Comparison of ENCODE assay signal across 29 cellular contexts in genomic region chr7:13169356-13169755, GRCh38.
"Had no signal": no experiment of that assay in that cellular context is flagged by ENCODE, and none has a peak within 500 bp of the region (broad histone marks: within the 10 kb centered on the region; RNA-seq: fewer than 3 reads in every experiment).

No MANE protein-coding gene starts in this region.

- H3K36me3 ChIP-seq: colonic mucosa, esophagus muscularis mucosa, esophagus squamous epithelium, gastrocnemius medialis, gastroesophageal sphincter, heart left ventricle, heart right ventricle had no signal

- H3K4me3 Mint-ChIP-seq: dendritic cell treated with granulocyte-macrophage colony-stimulating factor and Interleukin-4, amounts not matched to agents 40 ng/mL and 50 ng/mL, for 4 days; effector memory CD8-positive, alpha-beta T cell; endodermal cell had no signal

- H3K27me3 Mint-ChIP-seq: dendritic cell treated with granulocyte-macrophage colony-stimulating factor and Interleukin-4, amounts not matched to agents 40 ng/mL and 50 ng/mL, for 4 days had no signal

- H3K4me3 ChIP-seq: colonic mucosa, coronary artery, dorsolateral prefrontal cortex, esophagus muscularis mucosa, esophagus squamous epithelium, gastrocnemius medialis, gastroesophageal sphincter, heart left ventricle, heart right ventricle, hepatocyte had no signal

- H3K9me3 ChIP-seq: colonic mucosa, esophagus muscularis mucosa, esophagus squamous epithelium, gastrocnemius medialis, gastroesophageal sphincter, heart left ventricle, heart right ventricle had no signal

- H2AFZ ChIP-seq: hepatocyte had no signal

- H3K27me3 ChIP-seq: colonic mucosa, dorsolateral prefrontal cortex, esophagus muscularis mucosa, esophagus squamous epithelium, foreskin keratinocyte, gastrocnemius medialis, gastroesophageal sphincter, heart left ventricle, heart right ventricle, hepatocyte had no signal

- H3K79me2 ChIP-seq: hepatocyte had no signal

- FAIRE-seq: colon, endometrium, endothelial cell of umbilical vein, frontal cortex had no signal

- H3K9me3 Mint-ChIP-seq: dendritic cell treated with granulocyte-macrophage colony-stimulating factor and Interleukin-4, amounts not matched to agents 40 ng/mL and 50 ng/mL, for 4 days; effector memory CD8-positive, alpha-beta T cell had no signal

- DNase-seq: colonic mucosa; cortex of kidney; dermis blood vessel endothelial cell; dorsolateral prefrontal cortex; effector CD4-positive, alpha-beta T cell; effector CD8-positive, alpha-beta T cell; effector memory CD4-positive, alpha-beta T cell; effector memory CD8-positive, alpha-beta T cell; endodermal cell; erythroblast; esophagus squamous epithelium; foreskin fibroblast; foreskin keratinocyte; foreskin melanocyte; gastrocnemius medialis; glutamatergic neuron; heart left ventricle; heart right ventricle had no signal

- H3K27ac ChIP-seq: colonic mucosa, coronary artery, dorsolateral prefrontal cortex, epithelial cell of prostate, esophagus muscularis mucosa, esophagus squamous epithelium, foreskin keratinocyte, gastrocnemius medialis, gastroesophageal sphincter, heart left ventricle, heart right ventricle, hepatocyte had no signal

- ATAC-seq: effector memory CD8-positive, alpha-beta T cell; esophagus mucosa; foreskin keratinocyte; gastrocnemius medialis; gastroesophageal sphincter; heart left ventricle; heart right ventricle had no signal

- H3K27ac Mint-ChIP-seq: dendritic cell treated with granulocyte-macrophage colony-stimulating factor and Interleukin-4, amounts not matched to agents 40 ng/mL and 50 ng/mL, for 4 days; effector memory CD8-positive, alpha-beta T cell; endodermal cell had no signal

- H3K4me1 ChIP-seq: colonic mucosa, esophagus muscularis mucosa, esophagus squamous epithelium, foreskin keratinocyte, gastrocnemius medialis, gastroesophageal sphincter, heart left ventricle, heart right ventricle had no signal

- H3K4me2 ChIP-seq: hepatocyte had no signal
